Comparison of ENCODE assay signal across 8 cellular contexts in genomic region chr2:224038049-224038829, GRCh38. TPM values are rescaled to one million over a fixed set of nuclear protein-coding genes. Genes with fewer than 3 reads are reported as not detected.
A peak's percentile ranks its signal among the peaks of the same experiment; 100 is the strongest.
DNase-seq lines count a peak whose midpoint lies in the region; ATAC-seq and TF ChIP-seq lines count a peak whose summit lies in the region.

No MANE protein-coding gene starts in this region.

- intact Hi-C loops in uterus (cut with DNase I; ENCODE audit: low total_unique reads): no loop called here

- DNase-seq in NCI-H2196 (lab: John Stamatoyannopoulos, UW; ENCODE audit: unreplicated experiment) (peak; percentile 34), NCI-H2196 treated with DMSO at 0.1 percent for 48 hours (lab: John Stamatoyannopoulos, UW; ENCODE audit: unreplicated experiment) (no peak), NCI-H510A treated with DMSO at 0.1 percent for 48 hours (lab: John Stamatoyannopoulos, UW) (peak; percentile 42), activated T-helper 1 cell treated with Interleukin-2 at 50 U/mL for 16 hours (ENCODE audit: low read depth) (peak; percentile 4), globus pallidus (ENCODE audit: low spot score) (peak; percentile 29), osteoblast (ENCODE audit: insufficient read length, low spot score, missing footprints) (peak; percentile 92), uterus (peak in 1 of 2 donors; percentile 16)

- H3K27ac ChIP-seq in osteoblast (ENCODE audit: low read depth, low read length) (peak overlapping the region; percentile 17), uterus (peak overlapping the region; percentile 10 to 36)

- peaks cover 53% of the 10 kb centered on the region for H3K79me2 ChIP-seq in osteoblast (ENCODE audit: insufficient read depth, low read length)

- ATAC-seq in HG02798 (IDR thresholded peaks at IDR 0.05; ENCODE audit: poor library complexity, unreplicated experiment): peak; percentile 51

- peak overlapping the region; percentile 78 for H2AFZ ChIP-seq in osteoblast (ENCODE audit: low read length)

- peak overlapping the region; percentile 96 for H3K4me2 ChIP-seq in osteoblast (ENCODE audit: insufficient read depth, low read length)

- H3K4me3 ChIP-seq in osteoblast (ENCODE audit: insufficient read depth, low read length) (peak overlapping the region; percentile 87), uterus (peak overlapping the region; percentile 12 to 59)

- no peak for TF ChIP-seq POLR2A in uterus (IDR thresholded peaks at IDR 0.05)

- no peaks in the 10 kb centered on the region for H3K27me3 ChIP-seq in osteoblast (ENCODE audit: insufficient read depth, low read length)
- peaks cover 0 to 8% of the 10 kb centered on the region in 2 donors for H3K27me3 ChIP-seq in uterus

- peaks cover 32% of the 10 kb centered on the region for H4K20me1 ChIP-seq in osteoblast (ENCODE audit: insufficient read depth, low read length)

- TF ChIP-seq CTCF in osteoblast (IDR thresholded peaks at IDR 0.05; ENCODE audit: extremely low read depth, low read depth, low read length) (no peak), uterus (IDR thresholded peaks at IDR 0.05) (no peak)

- H3K9me3 ChIP-seq in osteoblast (ENCODE audit: low read depth, low read length): no peaks in the 10 kb centered on the region
- H3K9me3 ChIP-seq in uterus: no peaks in the 10 kb centered on the region

- H3K36me3 ChIP-seq in osteoblast (ENCODE audit: insufficient read depth, low read length) (peaks cover 3% of the 10 kb centered on the region), uterus (no peaks in the 10 kb centered on the region)

- H3K4me1 ChIP-seq in osteoblast (ENCODE audit: insufficient read depth, low read length) (peaks cover 9% of the 10 kb centered on the region), uterus (no peaks in the 10 kb centered on the region)

RNA-seq across cellular contexts. Expression of gene SERPINE2, which starts 0.8 kb away (rescaled TPM):
- total RNA-seq in osteoblast (658 and 835 TPM in 2 replicates), uterus (10 to 100 TPM in 1 of 4 donors, 1 to 10 TPM in 2, under 1 TPM in 1; 0.26 to 62.1 (median 6.7) TPM)

Comparison
In these comparisons a context has a peak if more than half of its experiments do, and no peak if none do; other contexts are left out.
1. RNA of gene SERPINE2, which starts 0.8 kb away (total RNA-seq): 658 to 835 TPM in osteoblast; 0.26 to 62.1 TPM in uterus; every median in the first group is over 10 times any median in the second.